Comparison of ENCODE assay signal across 8 cellular contexts in genomic region chr12:49567302-49567610, GRCh38. TPM values are rescaled to one million over a fixed set of nuclear protein-coding genes. Genes with fewer than 3 reads are reported as not detected.
DNase-seq lines count a peak whose midpoint lies in the region; ATAC-seq and TF ChIP-seq lines count a peak whose summit lies in the region.

No MANE protein-coding gene starts in this region.

- peak overlapping the region; percentile 78; the same call in 1 of the 2 replicates for H3K4me3 ChIP-seq in iPS DF 6.9 (ENCODE audit: low read length)

- peaks cover 0 to 1% (median 0%) of the 10 kb centered on the region in 3 donors for H3K27me3 Mint-ChIP-seq in CD14-positive monocyte (ENCODE audit: low read depth in 3 of 3)
- no peaks in the 10 kb centered on the region for H3K27me3 Mint-ChIP-seq in activated CD8-positive, alpha-beta T cell treated with anti-CD3 and anti-CD28 coated beads, Interleukin-2, amount 10 ng/mL, durations not matched to agents 7 days and 5 days (ENCODE audit: low read depth)
- H3K27me3 Mint-ChIP-seq in stimulated activated naive CD8-positive, alpha-beta T cell treated with anti-CD3 and anti-CD28 coated beads, Interleukin-15, Interleukin-2, amounts not matched to agents 100 ng/mL and 50 ng/mL, for 24 hours: no peaks in the 10 kb centered on the region

- CTCF ChIA-PET in activated CD8-positive, alpha-beta T cell treated with anti-CD3 and anti-CD28 coated beads, Interleukin-2, amount 10 ng/mL, durations not matched to agents 7 days and 5 days (lab: Charles Lee): interaction anchor here (1.0 to 4.6 kb wide), 9 partner anchors 13 to 209 kb away, joined by 3 to 24 read pairs (median 4); partner anchors contain the start of genes PRPF40B, SPATS2 and TMBIM6

- no CpG with 5 or more reads among the region's 11 CpGs for WGBS in iPS DF 6.9 (ENCODE audit: insufficient coverage, insufficient read length)

- no peaks in the 10 kb centered on the region for H3K27me3 ChIP-seq in iPS DF 6.9 (ENCODE audit: control insufficient read depth, insufficient read depth, low read length)

- H3K9me3 Mint-ChIP-seq in CD14-positive monocyte: no peaks in the 10 kb centered on the region
- no peaks in the 10 kb centered on the region for H3K9me3 Mint-ChIP-seq in activated CD8-positive, alpha-beta T cell treated with anti-CD3 and anti-CD28 coated beads, Interleukin-2, amount 10 ng/mL, durations not matched to agents 7 days and 5 days (ENCODE audit: insufficient read depth)
- no peaks in the 10 kb centered on the region for H3K9me3 Mint-ChIP-seq in stimulated activated naive CD8-positive, alpha-beta T cell treated with anti-CD3 and anti-CD28 coated beads, Interleukin-15, Interleukin-2, amounts not matched to agents 100 ng/mL and 50 ng/mL, for 24 hours

- intact Hi-C loops in CD14-positive monocyte (cut with micrococcal nuclease): no loop called here

- TF ChIP-seq CTCF in CD14-positive monocyte (IDR thresholded peaks at IDR 0.05): no peak

- no peaks in the 10 kb centered on the region for H3K9me3 ChIP-seq in iPS DF 6.9 (ENCODE audit: control insufficient read depth, insufficient read depth, low read length)

- peak overlapping the region; percentile 99 to 100 for H3K4me3 Mint-ChIP-seq in CD14-positive monocyte
- peak overlapping the region; percentile 94 for H3K4me3 Mint-ChIP-seq in activated CD8-positive, alpha-beta T cell treated with anti-CD3 and anti-CD28 coated beads, Interleukin-2, amount 10 ng/mL, durations not matched to agents 7 days and 5 days
- H3K4me3 Mint-ChIP-seq in stimulated activated naive CD8-positive, alpha-beta T cell treated with anti-CD3 and anti-CD28 coated beads, Interleukin-15, Interleukin-2, amounts not matched to agents 100 ng/mL and 50 ng/mL, for 24 hours: peak overlapping the region; percentile 97

- peak; percentile 10 for ATAC-seq in HG02588 (IDR thresholded peaks at IDR 0.05; ENCODE audit: unreplicated experiment)
- ATAC-seq in activated CD8-positive, alpha-beta T cell treated with anti-CD3 and anti-CD28 coated beads, Interleukin-2, amount 10 ng/mL, durations not matched to agents 7 days and 5 days: peak; percentile 34

- DNase-seq in CD14-positive monocyte (ENCODE audit: low spot score) (no peak), iPS DF 6.9 (ENCODE audit: low read depth, low spot score) (no peak), epidermal melanocyte (ENCODE audit: insufficient read length, low spot score) (no peak), 8988T (no peak), SW480 (ENCODE audit: low spot score) (no peak)
- DNase-seq in activated CD8-positive, alpha-beta T cell treated with anti-CD3 and anti-CD28 coated beads, Interleukin-2, amount 10 ng/mL, durations not matched to agents 7 days and 5 days: no peak

- H3K36me3 Mint-ChIP-seq in CD14-positive monocyte: peaks cover 34 to 38% of the 10 kb centered on the region in 2 donors
- peaks cover 33% of the 10 kb centered on the region for H3K36me3 Mint-ChIP-seq in activated CD8-positive, alpha-beta T cell treated with anti-CD3 and anti-CD28 coated beads, Interleukin-2, amount 10 ng/mL, durations not matched to agents 7 days and 5 days (ENCODE audit: low read depth)
- H3K36me3 Mint-ChIP-seq in stimulated activated naive CD8-positive, alpha-beta T cell treated with anti-CD3 and anti-CD28 coated beads, Interleukin-15, Interleukin-2, amounts not matched to agents 100 ng/mL and 50 ng/mL, for 24 hours (ENCODE audit: low read depth): peaks cover 31% of the 10 kb centered on the region

- peaks cover 27% of the 10 kb centered on the region for H3K4me1 Mint-ChIP-seq in CD14-positive monocyte
- peaks cover 73% of the 10 kb centered on the region for H3K4me1 Mint-ChIP-seq in activated CD8-positive, alpha-beta T cell treated with anti-CD3 and anti-CD28 coated beads, Interleukin-2, amount 10 ng/mL, durations not matched to agents 7 days and 5 days (ENCODE audit: low read depth)
- H3K4me1 Mint-ChIP-seq in stimulated activated naive CD8-positive, alpha-beta T cell treated with anti-CD3 and anti-CD28 coated beads, Interleukin-15, Interleukin-2, amounts not matched to agents 100 ng/mL and 50 ng/mL, for 24 hours (ENCODE audit: low read depth): peaks cover 70% of the 10 kb centered on the region

- POLR2A ChIA-PET in activated CD8-positive, alpha-beta T cell treated with anti-CD3 and anti-CD28 coated beads, Interleukin-2, amount 10 ng/mL, durations not matched to agents 7 days and 5 days (lab: Charles Lee): interaction anchor here (0.5 to 1.5 kb wide), 14 partner anchors 13 to 458 kb away, joined by 3 to 9 read pairs (median 4); partner anchors contain the start of genes RACGAP1, SPATS2, TMBIM6 and TROAP

- no peak overlapping the region for H3K27ac ChIP-seq in iPS DF 6.9 (ENCODE audit: low read length)

- peak overlapping the region; percentile 97 to 100 (median 99) for H3K27ac Mint-ChIP-seq in CD14-positive monocyte
- H3K27ac Mint-ChIP-seq in activated CD8-positive, alpha-beta T cell treated with anti-CD3 and anti-CD28 coated beads, Interleukin-2, amount 10 ng/mL, durations not matched to agents 7 days and 5 days: peak overlapping the region; percentile 98
- peak overlapping the region; percentile 98 for H3K27ac Mint-ChIP-seq in stimulated activated naive CD8-positive, alpha-beta T cell treated with anti-CD3 and anti-CD28 coated beads, Interleukin-15, Interleukin-2, amounts not matched to agents 100 ng/mL and 50 ng/mL, for 24 hours

- H3K4me1 ChIP-seq in iPS DF 6.9 (ENCODE audit: control insufficient read depth, insufficient read depth, low read length): no peaks in the 10 kb centered on the region

- peaks cover 24% of the 10 kb centered on the region for H3K36me3 ChIP-seq in iPS DF 6.9 (ENCODE audit: control insufficient read depth, insufficient read depth, low read length)

RNA-seq across cellular contexts. Expression of gene MCRS1, which starts 0.7 kb away (rescaled TPM):
- 10 to 100 TPM; 50.3 to 52.3 TPM for polyA plus RNA-seq in CD14-positive monocyte
- total RNA-seq in activated CD8-positive, alpha-beta T cell treated with anti-CD3 and anti-CD28 coated beads, Interleukin-2, amount 10 ng/mL, durations not matched to agents 7 days and 5 days: 10 to 100 TPM; 85.9 to 86.1 TPM

RNA-seq across cellular contexts. Expression of gene KCNH3, which starts 28.4 kb away (rescaled TPM):
- polyA plus RNA-seq in CD14-positive monocyte: 1 to 10 TPM; 1.3 to 3.3 TPM
- 1 to 10 TPM; 5.1 to 5.3 TPM for total RNA-seq in activated CD8-positive, alpha-beta T cell treated with anti-CD3 and anti-CD28 coated beads, Interleukin-2, amount 10 ng/mL, durations not matched to agents 7 days and 5 days

RNA-seq across cellular contexts. Expression of gene FAM186B, which starts 38.2 kb away (rescaled TPM):
- not detected for polyA plus RNA-seq in CD14-positive monocyte
- total RNA-seq in activated CD8-positive, alpha-beta T cell treated with anti-CD3 and anti-CD28 coated beads, Interleukin-2, amount 10 ng/mL, durations not matched to agents 7 days and 5 days: under 1 TPM; 0.18 to 0.21 TPM

RNA-seq across cellular contexts. Expression of gene PRPF40B, which starts 56.1 kb away (rescaled TPM):
- polyA plus RNA-seq in CD14-positive monocyte: under 1 TPM; 0.14 to 0.57 TPM
- total RNA-seq in activated CD8-positive, alpha-beta T cell treated with anti-CD3 and anti-CD28 coated beads, Interleukin-2, amount 10 ng/mL, durations not matched to agents 7 days and 5 days: 10 to 100 TPM; 14.4 to 14.6 TPM
